ENCODE assay signal across 11 cellular contexts in genomic region chr2:45930396-45930792, GRCh38.
DNase-seq lines count a peak whose midpoint lies in the region; ATAC-seq and TF ChIP-seq lines count a peak whose summit lies in the region.
"Had no signal": no experiment of that assay in that cellular context is flagged by ENCODE, and none has a peak within 500 bp of the region (broad histone marks: within the 10 kb centered on the region; RNA-seq: fewer than 3 reads in every experiment).

No MANE protein-coding gene starts in this region.

- intact Hi-C loops in heart right ventricle (cut with DNase I) = loop anchor here in 3 of 10 donors (10.0 kb wide), 3 partner anchors 116 to 156 kb away; no protein-coding TSS in a partner anchor
- intact Hi-C loops in Right ventricle myocardium inferior (cut with DNase I) = no loop called here

- H3K27me3 ChIP-seq in heart right ventricle = no peaks in the 10 kb centered on the region

- no peak overlapping the region for H3K4me3 Mint-ChIP-seq in activated T-helper 17 cell treated with anti-CD3 and anti-CD28 coated beads, Interleukin-2, amount 50 U/mL, for 72 hours

- peak in 1 of 8 donors; percentile 27 for ATAC-seq in heart right ventricle
- no peak for ATAC-seq in Right ventricle myocardium inferior
- no peak for ATAC-seq in HG03457 (IDR thresholded peaks at IDR 0.05; ENCODE audit: unreplicated experiment)
- ATAC-seq in activated T-helper 17 cell treated with anti-CD3 and anti-CD28 coated beads, Interleukin-2, amount 50 U/mL, for 72 hours (replicated peaks) = no peak

- H3K36me3 Mint-ChIP-seq in activated T-helper 17 cell treated with anti-CD3 and anti-CD28 coated beads, Interleukin-2, amount 50 U/mL, for 72 hours (ENCODE audit: low read depth) = no peaks in the 10 kb centered on the region

- WGBS in heart right ventricle, 2 donors = 88 to 92% methylated on average over 1 of the region's 1 CpG

- H3K27ac ChIP-seq in heart right ventricle = peak overlapping the region in 9 of 10 donors; percentile 2 to 86 (median 81)
- H3K27ac ChIP-seq: HL-60 had no signal

- no peak for TF ChIP-seq CTCF in heart right ventricle (IDR thresholded peaks at IDR 0.05)

- no peak overlapping the region for H3K4me3 ChIP-seq in heart right ventricle

- no peaks in the 10 kb centered on the region for H3K4me1 Mint-ChIP-seq in activated T-helper 17 cell treated with anti-CD3 and anti-CD28 coated beads, Interleukin-2, amount 50 U/mL, for 72 hours

- DNase-seq in heart right ventricle = no peak
- DNase-seq in Right ventricle myocardium inferior (ENCODE audit: missing footprints) = no peak
- peak; percentile 66 for DNase-seq in RPMI7951 (ENCODE audit: low read depth)
- DNase-seq in glomerular visceral epithelial cell (ENCODE audit: extremely low spot score) = peak; percentile 52
- DNase-seq in DMS 273 treated with DMSO at 0.1 percent for 48 hours (lab: John Stamatoyannopoulos, UW) = no peak
- DNase-seq in activated CD4-positive, alpha-beta T cell treated with anti-CD3 and anti-CD28 coated beads for 1 hour = no peak
- DNase-seq: activated CD4-positive, alpha-beta T cell treated with anti-CD3 and anti-CD28 coated beads for 48 hours; NCI-H526 treated with DMSO at 0.1 percent for 48 hours had no signal

- H3K4me1 ChIP-seq in heart right ventricle = peaks cover 5 to 48% (median 29%) of the 10 kb centered on the region in 9 donors

- H3K36me3 ChIP-seq in heart right ventricle = no peaks in the 10 kb centered on the region

- H3K27me3 Mint-ChIP-seq in activated T-helper 17 cell treated with anti-CD3 and anti-CD28 coated beads, Interleukin-2, amount 50 U/mL, for 72 hours = no peaks in the 10 kb centered on the region

- H3K9me3 ChIP-seq in heart right ventricle = no peaks in the 10 kb centered on the region

- H3K9me3 Mint-ChIP-seq in activated T-helper 17 cell treated with anti-CD3 and anti-CD28 coated beads, Interleukin-2, amount 50 U/mL, for 72 hours = no peaks in the 10 kb centered on the region

- H3K27ac Mint-ChIP-seq in activated T-helper 17 cell treated with anti-CD3 and anti-CD28 coated beads, Interleukin-2, amount 50 U/mL, for 72 hours = no peak overlapping the region

Comparison
In these comparisons a context has a peak if more than half of its experiments do, and no peak if none do; other contexts are left out.
1. DNase-seq: peak in RPMI7951 (single experiment) and glomerular visceral epithelial cell (single experiment); none in heart right ventricle (0 of 2), Right ventricle myocardium inferior (single experiment), DMS 273 treated with DMSO at 0.1 percent for 48 hours (single experiment) and activated CD4-positive, alpha-beta T cell treated with anti-CD3 and anti-CD28 coated beads for 1 hour (single experiment).